10 cellular contexts compared by ENCODE assay signal in the genomic region with DNA sequence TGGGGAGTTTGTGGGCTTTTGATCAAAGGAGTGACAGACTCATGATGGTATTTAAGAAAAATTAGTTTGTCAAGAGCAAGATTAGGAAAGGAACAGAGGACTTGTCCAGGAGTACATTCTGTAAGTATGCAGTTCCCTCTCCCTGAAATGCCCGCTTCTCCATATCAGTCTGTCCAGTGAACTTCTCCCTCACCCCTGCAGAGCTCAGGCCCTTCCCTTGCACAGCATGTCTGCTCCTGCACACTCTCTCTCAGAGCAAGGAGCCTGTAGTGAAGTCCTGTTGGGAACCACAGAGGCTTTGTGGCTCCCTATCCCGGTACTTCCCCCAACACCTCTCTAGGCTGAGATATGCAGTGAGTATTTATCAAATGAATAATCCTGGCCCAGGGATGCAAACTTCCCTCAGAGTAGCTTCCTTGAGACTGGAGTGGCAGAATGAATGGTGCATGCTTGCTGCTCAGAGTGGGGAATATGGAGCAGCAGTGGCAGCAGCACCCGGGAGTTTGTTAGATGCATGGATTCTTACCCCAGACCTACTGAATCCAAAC. TPM values are rescaled to one million over a fixed set of nuclear protein-coding genes. Genes with fewer than 3 reads are reported as not detected.
A peak's percentile ranks its signal among the peaks of the same experiment; 100 is the strongest.
DNase-seq lines count a peak whose midpoint lies in the region; ATAC-seq and TF ChIP-seq lines count a peak whose summit lies in the region.
"Had no signal": no experiment of that assay in that cellular context is flagged by ENCODE, and none has a peak within 500 bp of the region (broad histone marks: within the 10 kb centered on the region; RNA-seq: fewer than 3 reads in every experiment).

No MANE protein-coding gene starts in this region.

- peaks cover 11% of the 10 kb centered on the region for H3K36me3 ChIP-seq in CD8-positive, alpha-beta T cell (ENCODE audit: insufficient read depth, low read length)
- H3K36me3 ChIP-seq in left lung = peaks cover 0 to 16% of the 10 kb centered on the region in 2 donors

- H3K18ac ChIP-seq in H9 (ENCODE audit: insufficient read length, low read depth, low read length) = no peak overlapping the region

- H4K8ac ChIP-seq in H9 (replicated peaks; ENCODE audit: insufficient read length, low read depth, low read length) = no peak overlapping the region

- H3K4ac ChIP-seq in H9 (ENCODE audit: low read depth, low read length) = no peak overlapping the region

- peaks cover 15% of the 10 kb centered on the region for H3K4me1 ChIP-seq in CD8-positive, alpha-beta T cell (ENCODE audit: insufficient read depth, low read length)
- H3K4me1 ChIP-seq in left lung (peaks cover 0 to 23% of the 10 kb centered on the region in 2 donors), H9 (ENCODE audit: insufficient read depth, low read length) (no peaks in the 10 kb centered on the region)

- no peak overlapping the region for H3T11ph ChIP-seq in H9 (ENCODE audit: low read length)

- peak overlapping the region; percentile 83 for H3K4me3 Mint-ChIP-seq in CD8-positive, alpha-beta T cell
- H3K4me3 Mint-ChIP-seq in H9 = no peak overlapping the region

- no peaks in the 10 kb centered on the region for H3K79me2 ChIP-seq in H9 (ENCODE audit: insufficient read depth, low read length)

- no peak overlapping the region for H3K4me2 ChIP-seq in H9 (ENCODE audit: insufficient read depth, insufficient read length, low read length)

- no peaks in the 10 kb centered on the region for H3K79me1 ChIP-seq in H9 (ENCODE audit: insufficient read depth, low read depth, low read length, poor library complexity, severe bottlenecking)

- H3K4me1 Mint-ChIP-seq in CD8-positive, alpha-beta T cell (ENCODE audit: low read depth) = peaks cover 14% of the 10 kb centered on the region
- peaks cover 26% of the 10 kb centered on the region in 2 experiments for H3K4me1 Mint-ChIP-seq in H9

- H2BK5ac ChIP-seq in H9 (ENCODE audit: insufficient read length, low read length) = no peak overlapping the region

- H4K20me1 ChIP-seq in H9 (ENCODE audit: control insufficient read depth, insufficient read depth, insufficient read length) = no peaks in the 10 kb centered on the region

- no peak overlapping the region for H3K23ac ChIP-seq in H9 (ENCODE audit: insufficient read length, low read depth, low read length)

- H4K5ac ChIP-seq in H9 (ENCODE audit: insufficient read length, low read depth, low read length) = no peak overlapping the region

- no peak overlapping the region for H3K27ac Mint-ChIP-seq in CD8-positive, alpha-beta T cell
- no peak overlapping the region for H3K27ac Mint-ChIP-seq in H9

- no peaks in the 10 kb centered on the region for H3K9me3 ChIP-seq in CD8-positive, alpha-beta T cell (ENCODE audit: low read length)
- H3K9me3 ChIP-seq in left lung (no peaks in the 10 kb centered on the region), H9 (ENCODE audit: control insufficient read depth, low read depth, low read length) (no peaks in the 10 kb centered on the region)

- peak overlapping the region; percentile 48 for H3K4me3 ChIP-seq in CD8-positive, alpha-beta T cell (ENCODE audit: low read depth, low read length)
- no peak overlapping the region for H3K4me3 ChIP-seq in left lung

- H3K9me3 Mint-ChIP-seq in CD8-positive, alpha-beta T cell = no peaks in the 10 kb centered on the region
- no peaks in the 10 kb centered on the region for H3K9me3 Mint-ChIP-seq in H9

- CTCF ChIA-PET in CD8-positive, alpha-beta T cell (lab: Charles Lee) = interaction anchor here (0.7 kb wide), 1 partner anchor 487 kb away, joined by 3 read pairs; no protein-coding TSS in a partner anchor

- no peak overlapping the region for H2BK20ac ChIP-seq in H9 (ENCODE audit: low read depth, low read length, poor library complexity, severe bottlenecking)

- POLR2A ChIA-PET in CD8-positive, alpha-beta T cell (lab: Charles Lee) = no interaction called here

- intact Hi-C loops in CD8-positive, alpha-beta T cell (cut with DNase I, micrococcal nuclease) = no loop called here
- intact Hi-C loops in left lung (cut with DNase I) = no loop called here

- H2BK15ac ChIP-seq in H9 (ENCODE audit: low read depth, low read length) = no peak overlapping the region

- DNase-seq in CD8-positive, alpha-beta T cell = no peak
- DNase-seq in RPMI8226 (peak; percentile 14), left lung (no peak), NCI-H1092 (lab: John Stamatoyannopoulos, UW) (no peak), H9 (no peak), 8988T (no peak)
- DNase-seq: effector CD8-positive, alpha-beta T cell had no signal

- no CpG with 5 or more reads among the region's 3 CpGs for WGBS in H9 (ENCODE audit: extremely low coverage, insufficient read length, low lambda C conversion rate)

- H2BK12ac ChIP-seq in H9 (ENCODE audit: insufficient read length, low read depth, low read length) = no peak overlapping the region

- no peaks in the 10 kb centered on the region for H3K27me3 Mint-ChIP-seq in CD8-positive, alpha-beta T cell (ENCODE audit: low read depth)
- no peaks in the 10 kb centered on the region for H3K27me3 Mint-ChIP-seq in H9 (ENCODE audit: low read depth)

- no peak overlapping the region for H2BK120ac ChIP-seq in H9 (ENCODE audit: low read depth, low read length, poor library complexity, severe bottlenecking)

- no peak for TF ChIP-seq CTCF in CD8-positive, alpha-beta T cell (IDR thresholded peaks at IDR 0.05)
- TF ChIP-seq CTCF in left lung (IDR thresholded peaks at IDR 0.05) = no peak
- no peak for TF ChIP-seq CTCF in H9 (conservative IDR thresholded peaks at IDR 0.05)

- no peak overlapping the region for H4K91ac ChIP-seq in H9 (ENCODE audit: insufficient read length, low read depth, low read length)

- H3K27ac ChIP-seq in CD8-positive, alpha-beta T cell (ENCODE audit: low read depth, low read length) = no peak overlapping the region
- H3K27ac ChIP-seq in left lung (no peak overlapping the region), H9 (ENCODE audit: insufficient read length, low read depth, low read length) (no peak overlapping the region)

- H3K9ac ChIP-seq in H9 (ENCODE audit: extremely low read depth, insufficient read length, low read length) = no peak overlapping the region

- no peak for ATAC-seq in CD8-positive, alpha-beta T cell
- peak; percentile 8 for ATAC-seq in GM21447 (IDR thresholded peaks at IDR 0.05; ENCODE audit: unreplicated experiment)
- ATAC-seq in left lung = peak; percentile 44
- ATAC-seq in HG02840 (IDR thresholded peaks at IDR 0.05; ENCODE audit: low FRiP score, unreplicated experiment) = no peak

- no peaks in the 10 kb centered on the region for H3K27me3 ChIP-seq in CD8-positive, alpha-beta T cell (ENCODE audit: insufficient read depth, low read length)
- no peaks in the 10 kb centered on the region for H3K27me3 ChIP-seq in left lung
- no peaks in the 10 kb centered on the region for H3K27me3 ChIP-seq in H9 (ENCODE audit: insufficient read depth, low read length)

- H3K14ac ChIP-seq in H9 (ENCODE audit: insufficient read depth, low read length) = no peak overlapping the region

- H3K23me2 ChIP-seq in H9 (ENCODE audit: insufficient read length, low read depth, low read length, poor library complexity, severe bottlenecking) = no peaks in the 10 kb centered on the region

- peaks cover 13% of the 10 kb centered on the region for H3K36me3 Mint-ChIP-seq in CD8-positive, alpha-beta T cell
- H3K36me3 Mint-ChIP-seq in H9 (ENCODE audit: insufficient read depth in 1 of 3, low read depth in 3 of 3) = no peaks in the 10 kb centered on the region

- no peak overlapping the region for H3K56ac ChIP-seq in H9 (ENCODE audit: insufficient read length, low read depth, low read length)

- H2AK5ac ChIP-seq in H9 (ENCODE audit: insufficient read length, low read length) = no peak overlapping the region

- no peak overlapping the region for H2AFZ ChIP-seq in H9 (ENCODE audit: low read length)

RNA-seq across cellular contexts. Expression of a gene that starts 48.8 kb away (rescaled TPM):
- 1 to 10 TPM; 6.5 to 7.9 TPM for total RNA-seq in CD8-positive, alpha-beta T cell
- 10 to 100 TPM; 10.7 to 10.9 TPM for total RNA-seq in left lung
- 12.2 and 13.0 TPM in 2 replicates for total RNA-seq in H9 (2021)

RNA-seq across cellular contexts. Expression of a gene that starts 57.2 kb away (rescaled TPM):
- not detected for total RNA-seq in CD8-positive, alpha-beta T cell
- 1 to 10 TPM; 3.0 to 3.3 TPM for total RNA-seq in left lung
- total RNA-seq in H9 (2021) = 0.33 and 0.44 TPM in 2 replicates
- total RNA-seq: NCI-H460 had no signal

Comparison
In these comparisons a context has a peak if more than half of its experiments do, and no peak if none do; other contexts are left out.
1. ATAC-seq: peak in GM21447 (single experiment) and left lung (single experiment); none in CD8-positive, alpha-beta T cell (single experiment) and HG02840 (single experiment).